In the genomic region with DNA sequence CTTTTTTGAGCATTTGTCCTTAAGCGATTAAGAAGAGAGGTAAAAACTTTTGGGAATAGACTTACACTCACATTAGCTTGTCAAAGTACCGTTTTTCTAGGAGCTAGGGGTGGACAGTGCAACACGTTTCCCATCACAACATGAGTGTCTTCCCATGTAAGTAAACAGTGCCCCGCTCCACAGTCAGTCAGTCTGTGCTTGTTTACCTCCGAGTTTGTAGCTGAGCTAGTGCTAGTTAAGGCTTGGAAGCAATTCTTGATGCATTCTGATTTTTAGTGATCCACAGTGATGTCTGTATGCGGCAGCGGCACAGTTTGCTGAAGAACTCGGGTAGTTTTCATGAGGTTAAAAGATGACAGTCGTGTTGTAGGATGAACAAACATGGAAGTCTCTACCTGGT, we compare ENCODE assay signal across 8 cellular contexts.
A peak's percentile ranks its signal among the peaks of the same experiment; 100 is the strongest.
DNase-seq lines count a peak whose midpoint lies in the region; TF ChIP-seq lines count a peak whose summit lies in the region.

No MANE protein-coding gene starts in this region.

- H3K27me3 ChIP-seq in neutrophil = no peaks in the 10 kb centered on the region

- H3K9ac ChIP-seq in SK-N-MC (ENCODE audit: insufficient read length) = peak overlapping the region; percentile 93

- H3K36me3 ChIP-seq in SK-N-MC (ENCODE audit: insufficient read depth, low read length) = peaks cover 3% of the 10 kb centered on the region; the same call in 1 of the 2 replicates
- H3K36me3 ChIP-seq in neutrophil = no peaks in the 10 kb centered on the region

- DNase-seq in NCI-H82 (lab: John Stamatoyannopoulos, UW) = peak; percentile 41
- no peak for DNase-seq in NCI-H82 treated with DMSO at 0.1 percent for 48 hours (lab: John Stamatoyannopoulos, UW; ENCODE audit: unreplicated experiment)
- DNase-seq in SK-N-MC (ENCODE audit: low read depth, low spot score) = no peak
- peak; percentile 31 for DNase-seq in epithelial cell of esophagus (ENCODE audit: low read depth)
- DNase-seq in GM10266 (ENCODE audit: extremely low spot score) = no peak
- DNase-seq in SW 1271 (lab: John Stamatoyannopoulos, UW) = no peak
- no peak for DNase-seq in dedifferentiated amniotic fluid mesenchymal stem cell (ENCODE audit: extremely low spot score)

- H3K4me1 ChIP-seq in neutrophil (ENCODE audit: control insufficient read depth in 1 of 2, insufficient read depth in 1 of 2, low read depth in 1 of 2, low read length in 1 of 2) = peaks cover 75 to 78% of the 10 kb centered on the region in 2 experiments

- no peak for TF ChIP-seq CTCF in epithelial cell of esophagus (IDR thresholded peaks at IDR 0.05; ENCODE audit: insufficient read depth, low read depth, low read length, missing control alignments)
- TF ChIP-seq CTCF in neutrophil (IDR thresholded peaks at IDR 0.05) = no peak
- TF ChIP-seq CTCF in GM10266 (IDR thresholded peaks at IDR 0.05; ENCODE audit: control insufficient read depth, insufficient read depth, low read depth, missing control alignments) = no peak

- peak overlapping the region; percentile 87; the same call in 1 of the 2 replicates for H3K27ac ChIP-seq in SK-N-MC
- peak overlapping the region; percentile 98 for H3K27ac ChIP-seq in neutrophil

- H3K9me3 ChIP-seq in SK-N-MC (ENCODE audit: low read depth, low read length) (no peaks in the 10 kb centered on the region), neutrophil (no peaks in the 10 kb centered on the region)

- H3K4me3 ChIP-seq in SK-N-MC (peak overlapping the region; percentile 84), epithelial cell of esophagus (ENCODE audit: low read length) (peak overlapping the region; percentile 89), neutrophil (ENCODE audit: low read depth in 1 of 2, low read length in 1 of 2) (peak overlapping the region; percentile 85 to 95)

Comparison
In these comparisons a context has a peak if more than half of its experiments do, and no peak if none do; other contexts are left out.
1. DNase-seq: peak in NCI-H82 (single experiment) and epithelial cell of esophagus (single experiment); none in NCI-H82 treated with DMSO at 0.1 percent for 48 hours (single experiment), SK-N-MC (single experiment), GM10266 (single experiment), SW 1271 (0 of 2) and dedifferentiated amniotic fluid mesenchymal stem cell (single experiment).
2. Peak in every context shown above with its lines, with median percentiles within 50 percentile points of each other: H3K4me3 ChIP-seq.